Comparison of ENCODE assay signal across 19 cellular contexts in the genomic region with DNA sequence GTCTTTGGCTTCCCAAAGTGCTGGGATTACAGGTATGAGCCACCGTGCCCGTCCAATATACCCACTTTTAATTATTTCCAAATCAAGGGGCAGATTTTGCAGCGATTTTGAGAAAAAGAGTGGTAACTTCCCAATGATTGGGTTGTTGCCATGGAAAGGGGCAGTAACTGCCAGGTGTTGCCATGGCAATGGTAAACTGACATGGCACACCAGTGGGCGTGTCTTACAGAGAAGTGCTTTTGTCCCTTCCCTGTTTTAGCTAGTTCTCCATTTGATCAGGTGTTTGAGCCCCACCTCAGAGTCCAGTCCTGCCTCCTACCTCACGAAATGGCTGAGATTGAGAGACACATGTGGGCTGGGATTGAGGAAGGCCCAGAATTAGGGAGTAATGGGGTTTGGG.
"Had no signal": no experiment of that assay in that cellular context is flagged by ENCODE, and none has a peak within 500 bp of the region (broad histone marks: within the 10 kb centered on the region; RNA-seq: fewer than 3 reads in every experiment).

No MANE protein-coding gene starts in this region.

- H3K36me3 Mint-ChIP-seq: natural killer cell treated with Interleukin-12 subunit alpha and Interleukin-12 subunit beta and Interleukin-15 and Interleukin-18, amount 100 ng/mL, for 72 hours; neural progenitor cell had no signal

- H3K27ac Mint-ChIP-seq: natural killer cell treated with Interleukin-12 subunit alpha and Interleukin-12 subunit beta and Interleukin-15 and Interleukin-18, amount 100 ng/mL, for 72 hours; neural progenitor cell had no signal

- H3K9me3 Mint-ChIP-seq: natural killer cell treated with Interleukin-12 subunit alpha and Interleukin-12 subunit beta and Interleukin-15 and Interleukin-18, amount 100 ng/mL, for 72 hours had no signal

- ATAC-seq: gastrocnemius medialis; left lobe of liver; natural killer cell treated with Interleukin-12 subunit alpha and Interleukin-12 subunit beta and Interleukin-15 and Interleukin-18, amount 100 ng/mL, for 72 hours had no signal

- H3K27me3 ChIP-seq: esophagus muscularis mucosa, ovary, right atrium auricular region had no signal

- H3K9ac ChIP-seq: neural progenitor cell had no signal

- DNase-seq: cortex of kidney; effector memory CD4-positive, alpha-beta T cell; gastrocnemius medialis; islet precursor cell; mammary epithelial cell; midbrain; nucleus accumbens; sigmoid colon; stimulated activated CD4-positive, alpha-beta T cell treated with anti-CD3 and anti-CD28 coated beads, Interleukin-2, amount 100 ng/mL, for 24 hours; stimulated activated naive CD4-positive, alpha-beta T cell treated with Interleukin-2 at 50 U/mL for 16 hours; trophoblast cell had no signal

- H3K9me3 ChIP-seq: esophagus muscularis mucosa, gastrocnemius medialis, ovary, right atrium auricular region, sigmoid colon had no signal

- H2AFZ ChIP-seq: neural progenitor cell had no signal

- H3K27ac ChIP-seq: epithelial cell of prostate, esophagus muscularis mucosa, gastrocnemius medialis, neural progenitor cell, ovary, right atrium auricular region, sigmoid colon, skin epidermis had no signal

- H3K36me3 ChIP-seq: esophagus muscularis mucosa, gastrocnemius medialis, neural progenitor cell, ovary, right atrium auricular region, sigmoid colon had no signal

- H3K4me3 ChIP-seq: esophagus muscularis mucosa, gastrocnemius medialis, neural progenitor cell, ovary, right atrium auricular region, sigmoid colon, skin epidermis had no signal

- H3K4me1 ChIP-seq: gastrocnemius medialis, neural progenitor cell, right atrium auricular region, sigmoid colon had no signal

- H3K4me3 Mint-ChIP-seq: natural killer cell treated with Interleukin-12 subunit alpha and Interleukin-12 subunit beta and Interleukin-15 and Interleukin-18, amount 100 ng/mL, for 72 hours; neural progenitor cell had no signal

- H3K4me2 ChIP-seq: neural progenitor cell had no signal
